ENCODE assay signal across 1 cellular context in genomic region chr16:70523621-70524405, GRCh38.
TF ChIP-seq lines count a peak whose summit lies in the region.

Gene SF3B3 (plus strand): TSS chr16:70523816. CDS start chr16:70526657, 2,841 bp downstream.

TF ChIP-seq in HepG2, 621 proteins besides CTCF, POLR2A, EP300 and RAD21 (continued from another document and continues in another):
- TF ChIP-seq HMGXB4 (CRISPR knock-in tag; IDR thresholded peaks at IDR 0.05; ENCODE audit: borderline replicate concordance in 1 of 2, low read depth in 1 of 2), result peak; percentile 84 to 89
- peak; percentile 60 for TF ChIP-seq SP4 (CRISPR knock-in tag; IDR thresholded peaks at IDR 0.05)
- no peak for TF ChIP-seq HNRNPK (IDR thresholded peaks at IDR 0.05; ENCODE audit: low read depth, low read length, poor library complexity, severe bottlenecking)
- no peak for TF ChIP-seq ZNF510 (CRISPR knock-in tag; IDR thresholded peaks at IDR 0.05; ENCODE audit: low read depth)
- no peak for TF ChIP-seq ATRX (CRISPR knock-in tag; IDR thresholded peaks at IDR 0.05; ENCODE audit: borderline replicate concordance)
- no peak for TF ChIP-seq ZNF674 (CRISPR knock-in tag; IDR thresholded peaks at IDR 0.05; ENCODE audit: low read depth)
- TF ChIP-seq ARID5B (CRISPR knock-in tag; IDR thresholded peaks at IDR 0.05), result peak; percentile 25; the same call in 1 of the 2 replicates
- no peak for TF ChIP-seq CBX1 (IDR thresholded peaks at IDR 0.05; ENCODE audit: low read depth)
- no peak for TF ChIP-seq TCF7 (IDR thresholded peaks at IDR 0.05; ENCODE audit: low read depth)
- TF ChIP-seq AKNA (CRISPR knock-in tag; IDR thresholded peaks at IDR 0.05; ENCODE audit: borderline replicate concordance), result no peak
- no peak for TF ChIP-seq REPIN1 (CRISPR knock-in tag; IDR thresholded peaks at IDR 0.05; ENCODE audit: borderline replicate concordance, low read depth)
- TF ChIP-seq ZNF773 (CRISPR knock-in tag; IDR thresholded peaks at IDR 0.05; ENCODE audit: borderline replicate concordance), result no peak
- TF ChIP-seq ASH2L (IDR thresholded peaks at IDR 0.05; ENCODE audit: insufficient read length, low read depth, low read length), result peak; percentile 99
- no peak for TF ChIP-seq FIP1L1 (IDR thresholded peaks at IDR 0.05; ENCODE audit: borderline replicate concordance, insufficient read depth, low read depth, low read length)
- TF ChIP-seq HNRNPH1 (optimal IDR thresholded peaks at IDR 0.05; ENCODE audit: low read depth, low read length), result peak; percentile 27
- peak; percentile 38; the same call in 1 of the 2 replicates for TF ChIP-seq ZFP37 (CRISPR knock-in tag; IDR thresholded peaks at IDR 0.05; ENCODE audit: borderline replicate concordance)
- peak; percentile 85; the same call in 1 of the 2 replicates for TF ChIP-seq ZNF367 (CRISPR knock-in tag; IDR thresholded peaks at IDR 0.05; ENCODE audit: borderline replicate concordance)
- TF ChIP-seq ZBTB38 (CRISPR knock-in tag; IDR thresholded peaks at IDR 0.05), result no peak
- 0 out of 2 replicates have a peak, but pooled peaks have one; percentile 65 for TF ChIP-seq HES4 (CRISPR knock-in tag; IDR thresholded peaks at IDR 0.05; ENCODE audit: borderline replicate concordance)
- TF ChIP-seq ZNF143 (CRISPR knock-in tag; IDR thresholded peaks at IDR 0.05), result 0 out of 2 replicates have a peak, but pooled peaks have one; percentile 33
- TF ChIP-seq, protein P1, sequence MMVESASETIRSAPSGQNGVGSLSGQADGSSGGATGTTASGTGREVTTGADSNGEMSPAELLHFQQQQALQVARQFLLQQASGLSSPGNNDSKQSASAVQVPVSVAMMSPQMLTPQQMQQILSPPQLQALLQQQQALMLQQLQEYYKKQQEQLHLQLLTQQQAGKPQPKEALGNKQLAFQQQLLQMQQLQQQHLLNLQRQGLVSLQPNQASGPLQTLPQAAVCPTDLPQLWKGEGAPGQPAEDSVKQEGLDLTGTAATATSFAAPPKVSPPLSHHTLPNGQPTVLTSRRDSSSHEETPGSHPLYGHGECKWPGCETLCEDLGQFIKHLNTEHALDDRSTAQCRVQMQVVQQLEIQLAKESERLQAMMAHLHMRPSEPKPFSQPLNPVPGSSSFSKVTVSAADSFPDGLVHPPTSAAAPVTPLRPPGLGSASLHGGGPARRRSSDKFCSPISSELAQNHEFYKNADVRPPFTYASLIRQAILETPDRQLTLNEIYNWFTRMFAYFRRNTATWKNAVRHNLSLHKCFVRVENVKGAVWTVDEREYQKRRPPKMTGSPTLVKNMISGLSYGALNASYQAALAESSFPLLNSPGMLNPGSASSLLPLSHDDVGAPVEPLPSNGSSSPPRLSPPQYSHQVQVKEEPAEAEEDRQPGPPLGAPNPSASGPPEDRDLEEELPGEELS (CRISPR knock-in tag; IDR thresholded peaks at IDR 0.05), result no peak
- TF ChIP-seq, protein P2, sequence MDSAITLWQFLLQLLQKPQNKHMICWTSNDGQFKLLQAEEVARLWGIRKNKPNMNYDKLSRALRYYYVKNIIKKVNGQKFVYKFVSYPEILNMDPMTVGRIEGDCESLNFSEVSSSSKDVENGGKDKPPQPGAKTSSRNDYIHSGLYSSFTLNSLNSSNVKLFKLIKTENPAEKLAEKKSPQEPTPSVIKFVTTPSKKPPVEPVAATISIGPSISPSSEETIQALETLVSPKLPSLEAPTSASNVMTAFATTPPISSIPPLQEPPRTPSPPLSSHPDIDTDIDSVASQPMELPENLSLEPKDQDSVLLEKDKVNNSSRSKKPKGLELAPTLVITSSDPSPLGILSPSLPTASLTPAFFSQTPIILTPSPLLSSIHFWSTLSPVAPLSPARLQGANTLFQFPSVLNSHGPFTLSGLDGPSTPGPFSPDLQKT (CRISPR knock-in tag; IDR thresholded peaks at IDR 0.05; ENCODE audit: borderline replicate concordance), result no peak
- no peak for TF ChIP-seq SP5 (CRISPR knock-in tag; IDR thresholded peaks at IDR 0.05; ENCODE audit: borderline replicate concordance, low read depth)
- TF ChIP-seq GLI4 (CRISPR knock-in tag; IDR thresholded peaks at IDR 0.05; ENCODE audit: borderline replicate concordance), result no peak
- no peak for TF ChIP-seq ADNP (CRISPR knock-in tag; IDR thresholded peaks at IDR 0.05)
- TF ChIP-seq PBX2 (CRISPR knock-in tag; IDR thresholded peaks at IDR 0.05), result no peak
- no peak for TF ChIP-seq ARNT (IDR thresholded peaks at IDR 0.05)
- TF ChIP-seq, protein P3, sequence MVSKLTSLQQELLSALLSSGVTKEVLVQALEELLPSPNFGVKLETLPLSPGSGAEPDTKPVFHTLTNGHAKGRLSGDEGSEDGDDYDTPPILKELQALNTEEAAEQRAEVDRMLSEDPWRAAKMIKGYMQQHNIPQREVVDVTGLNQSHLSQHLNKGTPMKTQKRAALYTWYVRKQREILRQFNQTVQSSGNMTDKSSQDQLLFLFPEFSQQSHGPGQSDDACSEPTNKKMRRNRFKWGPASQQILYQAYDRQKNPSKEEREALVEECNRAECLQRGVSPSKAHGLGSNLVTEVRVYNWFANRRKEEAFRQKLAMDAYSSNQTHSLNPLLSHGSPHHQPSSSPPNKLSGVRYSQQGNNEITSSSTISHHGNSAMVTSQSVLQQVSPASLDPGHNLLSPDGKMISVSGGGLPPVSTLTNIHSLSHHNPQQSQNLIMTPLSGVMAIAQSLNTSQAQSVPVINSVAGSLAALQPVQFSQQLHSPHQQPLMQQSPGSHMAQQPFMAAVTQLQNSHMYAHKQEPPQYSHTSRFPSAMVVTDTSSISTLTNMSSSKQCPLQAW (CRISPR knock-in tag; IDR thresholded peaks at IDR 0.05), result 0 out of 2 replicates have a peak, but pooled peaks have one; percentile 18
- TF ChIP-seq ZNF333 (CRISPR knock-in tag; IDR thresholded peaks at IDR 0.05; ENCODE audit: borderline replicate concordance), result no peak; the same call in 1 of the 2 replicates
- TF ChIP-seq FOXK2 (IDR thresholded peaks at IDR 0.05), result no peak
- no peak; the same call in 1 of the 2 replicates for TF ChIP-seq SIX1 (CRISPR knock-in tag; IDR thresholded peaks at IDR 0.05; ENCODE audit: borderline replicate concordance)
- peak; percentile 45; the same call in 1 of the 2 replicates for TF ChIP-seq NCOA2 (CRISPR knock-in tag; IDR thresholded peaks at IDR 0.05)
- TF ChIP-seq, protein P4, sequence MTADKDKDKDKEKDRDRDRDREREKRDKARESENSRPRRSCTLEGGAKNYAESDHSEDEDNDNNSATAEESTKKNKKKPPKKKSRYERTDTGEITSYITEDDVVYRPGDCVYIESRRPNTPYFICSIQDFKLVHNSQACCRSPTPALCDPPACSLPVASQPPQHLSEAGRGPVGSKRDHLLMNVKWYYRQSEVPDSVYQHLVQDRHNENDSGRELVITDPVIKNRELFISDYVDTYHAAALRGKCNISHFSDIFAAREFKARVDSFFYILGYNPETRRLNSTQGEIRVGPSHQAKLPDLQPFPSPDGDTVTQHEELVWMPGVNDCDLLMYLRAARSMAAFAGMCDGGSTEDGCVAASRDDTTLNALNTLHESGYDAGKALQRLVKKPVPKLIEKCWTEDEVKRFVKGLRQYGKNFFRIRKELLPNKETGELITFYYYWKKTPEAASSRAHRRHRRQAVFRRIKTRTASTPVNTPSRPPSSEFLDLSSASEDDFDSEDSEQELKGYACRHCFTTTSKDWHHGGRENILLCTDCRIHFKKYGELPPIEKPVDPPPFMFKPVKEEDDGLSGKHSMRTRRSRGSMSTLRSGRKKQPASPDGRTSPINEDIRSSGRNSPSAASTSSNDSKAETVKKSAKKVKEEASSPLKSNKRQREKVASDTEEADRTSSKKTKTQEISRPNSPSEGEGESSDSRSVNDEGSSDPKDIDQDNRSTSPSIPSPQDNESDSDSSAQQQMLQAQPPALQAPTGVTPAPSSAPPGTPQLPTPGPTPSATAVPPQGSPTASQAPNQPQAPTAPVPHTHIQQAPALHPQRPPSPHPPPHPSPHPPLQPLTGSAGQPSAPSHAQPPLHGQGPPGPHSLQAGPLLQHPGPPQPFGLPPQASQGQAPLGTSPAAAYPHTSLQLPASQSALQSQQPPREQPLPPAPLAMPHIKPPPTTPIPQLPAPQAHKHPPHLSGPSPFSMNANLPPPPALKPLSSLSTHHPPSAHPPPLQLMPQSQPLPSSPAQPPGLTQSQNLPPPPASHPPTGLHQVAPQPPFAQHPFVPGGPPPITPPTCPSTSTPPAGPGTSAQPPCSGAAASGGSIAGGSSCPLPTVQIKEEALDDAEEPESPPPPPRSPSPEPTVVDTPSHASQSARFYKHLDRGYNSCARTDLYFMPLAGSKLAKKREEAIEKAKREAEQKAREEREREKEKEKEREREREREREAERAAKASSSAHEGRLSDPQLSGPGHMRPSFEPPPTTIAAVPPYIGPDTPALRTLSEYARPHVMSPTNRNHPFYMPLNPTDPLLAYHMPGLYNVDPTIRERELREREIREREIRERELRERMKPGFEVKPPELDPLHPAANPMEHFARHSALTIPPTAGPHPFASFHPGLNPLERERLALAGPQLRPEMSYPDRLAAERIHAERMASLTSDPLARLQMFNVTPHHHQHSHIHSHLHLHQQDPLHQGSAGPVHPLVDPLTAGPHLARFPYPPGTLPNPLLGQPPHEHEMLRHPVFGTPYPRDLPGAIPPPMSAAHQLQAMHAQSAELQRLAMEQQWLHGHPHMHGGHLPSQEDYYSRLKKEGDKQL (CRISPR knock-in tag; IDR thresholded peaks at IDR 0.05; ENCODE audit: low read depth), result no peak
- no peak for TF ChIP-seq KLF15 (CRISPR knock-in tag; IDR thresholded peaks at IDR 0.05; ENCODE audit: borderline replicate concordance)
- no peak for TF ChIP-seq MEIS1 (CRISPR knock-in tag; IDR thresholded peaks at IDR 0.05; ENCODE audit: borderline replicate concordance)
